In genomic region chr17:15915996-15916395, GRCh38 we compare ENCODE assay signal across 31 cellular contexts. TPM values are rescaled to one million over a fixed set of nuclear protein-coding genes. Genes with fewer than 3 reads are reported as not detected.
"Had no signal": no experiment of that assay in that cellular context is flagged by ENCODE, and none has a peak within 500 bp of the region (broad histone marks: within the 10 kb centered on the region; RNA-seq: fewer than 3 reads in every experiment).

No MANE protein-coding gene starts in this region.

- H3K36me3 Mint-ChIP-seq: activated naive CD4-positive, alpha-beta T cell treated with anti-CD3 and anti-CD28 coated beads, Interleukin-2, amount 50 U/mL, for 24 hours; stimulated activated naive B cell treated with anti-CD40 and anti-IgM and Interleukin-4, amounts not matched to agents 10 μg/mL and 1 μg/mL and 100 μg/mL, for 72 hours had no signal

- H3K4me1 Mint-ChIP-seq: activated naive CD4-positive, alpha-beta T cell treated with anti-CD3 and anti-CD28 coated beads, Interleukin-2, amount 50 U/mL, for 24 hours; activated naive CD8-positive, alpha-beta T cell treated with anti-CD3 and anti-CD28 coated beads, Interleukin-2, amount 50 U/mL, for 24 hours; activated T-helper 17 cell treated with anti-CD3 and anti-CD28 coated beads, Interleukin-2, amount 50 U/mL, for 72 hours had no signal

- H3K4me3 ChIP-seq: breast epithelium, heart right ventricle, left ventricle myocardium inferior, lung, pancreas, psoas muscle, stomach, thyroid gland, upper lobe of left lung had no signal

- H3K9me3 ChIP-seq: breast epithelium, left ventricle myocardium inferior, pancreas, psoas muscle, stomach, thyroid gland, upper lobe of left lung had no signal

- H3K9me3 Mint-ChIP-seq: activated naive CD4-positive, alpha-beta T cell treated with anti-CD3 and anti-CD28 coated beads, Interleukin-2, amount 50 U/mL, for 24 hours; activated naive CD8-positive, alpha-beta T cell treated with anti-CD3 and anti-CD28 coated beads, Interleukin-2, amount 50 U/mL, for 24 hours; activated T-cell treated with anti-CD3 and anti-CD28 coated beads, Interleukin-2, amount 50 U/mL, for 24 hours; activated T-helper 17 cell treated with anti-CD3 and anti-CD28 coated beads, Interleukin-2, amount 50 U/mL, for 72 hours; dendritic cell treated with granulocyte-macrophage colony-stimulating factor and Interleukin-4, amounts not matched to agents 40 ng/mL and 50 ng/mL, for 4 days; stimulated activated naive B cell treated with anti-CD40 and anti-IgM and Interleukin-4, amounts not matched to agents 10 μg/mL and 1 μg/mL and 100 μg/mL, for 72 hours; T-helper 2 cell treated with Interferon-gamma antibody and Interleukin-4, amounts not matched to agents 5 μg/mL and 100 μg/mL, for 36 hours had no signal

- H3K36me3 ChIP-seq: breast epithelium, heart right ventricle, left ventricle myocardium inferior, pancreas, stomach, thyroid gland, upper lobe of left lung had no signal

- H3K4me1 ChIP-seq: breast epithelium, pancreas, psoas muscle had no signal

- H3K4me3 Mint-ChIP-seq: activated naive CD4-positive, alpha-beta T cell treated with anti-CD3 and anti-CD28 coated beads, Interleukin-2, amount 50 U/mL, for 24 hours; activated naive CD8-positive, alpha-beta T cell treated with anti-CD3 and anti-CD28 coated beads, Interleukin-2, amount 50 U/mL, for 24 hours; activated T-cell treated with anti-CD3 and anti-CD28 coated beads, Interleukin-2, amount 50 U/mL, for 24 hours; activated T-helper 17 cell treated with anti-CD3 and anti-CD28 coated beads, Interleukin-2, amount 50 U/mL, for 72 hours; dendritic cell treated with granulocyte-macrophage colony-stimulating factor and Interleukin-4, amounts not matched to agents 40 ng/mL and 50 ng/mL, for 4 days; endodermal cell; nephron; stimulated activated naive B cell treated with anti-CD40 and anti-IgM and Interleukin-4, amounts not matched to agents 10 μg/mL and 1 μg/mL and 100 μg/mL, for 72 hours; T-helper 2 cell treated with Interferon-gamma antibody and Interleukin-4, amounts not matched to agents 5 μg/mL and 100 μg/mL, for 36 hours had no signal

- H3K27ac ChIP-seq: breast epithelium, heart right ventricle, left ventricle myocardium inferior, pancreas, psoas muscle, stomach, thyroid gland, upper lobe of left lung had no signal

- DNase-seq: activated CD4-positive, alpha-beta T cell treated with anti-CD3 and anti-CD28 coated beads for 4 hours; activated CD4-positive, alpha-beta T cell treated with anti-CD3 and anti-CD28 coated beads, Interleukin-2, amount 50 U/mL, for 48 hours; activated CD4-positive, CD25-positive, alpha-beta regulatory T cell; activated CD8-positive, alpha-beta memory T cell treated with anti-CD3 and anti-CD28 coated beads, Interleukin-2, amount 50 U/mL, for 48 hours; activated naive CD8-positive, alpha-beta T cell treated with anti-CD3 and anti-CD28 coated beads, Interleukin-2, amount 50 U/mL, for 24 hours; activated T-cell treated with anti-CD3 and anti-CD28 coated beads, Interleukin-2, amount 50 U/mL, for 24 hours; amygdala; central memory CD4-positive, alpha-beta T cell; endodermal cell; foreskin fibroblast; heart right ventricle; left ventricle myocardium inferior; nucleus accumbens; pancreas; psoas muscle; right cardiac atrium; stimulated activated CD4-positive, alpha-beta T cell treated with anti-CD3 and anti-CD28 coated beads, Interleukin-15, amount 100 ng/mL, for 24 hours; stimulated activated CD4-positive, alpha-beta T cell treated with anti-CD3 and anti-CD28 coated beads, Interleukin-2, amount 100 ng/mL, for 24 hours; stimulated activated naive B cell treated with anti-CD40 and anti-IgM and Interleukin-4, amounts not matched to agents 10 μg/mL and 1 μg/mL and 100 μg/mL, for 72 hours; stomach; T-helper 1 cell; thyroid gland; upper lobe of left lung had no signal

- ATAC-seq: activated naive CD8-positive, alpha-beta T cell treated with anti-CD3 and anti-CD28 coated beads, Interleukin-2, amount 50 U/mL, for 24 hours; activated T-helper 17 cell treated with anti-CD3 and anti-CD28 coated beads, Interleukin-2, amount 50 U/mL, for 72 hours; esophagus mucosa; heart right ventricle; pancreas; psoas muscle; right cardiac atrium; stimulated activated naive B cell treated with anti-CD40 and anti-IgM and Interleukin-4, amounts not matched to agents 10 μg/mL and 1 μg/mL and 100 μg/mL, for 72 hours had no signal

- H3K27ac Mint-ChIP-seq: activated naive CD4-positive, alpha-beta T cell treated with anti-CD3 and anti-CD28 coated beads, Interleukin-2, amount 50 U/mL, for 24 hours; activated naive CD8-positive, alpha-beta T cell treated with anti-CD3 and anti-CD28 coated beads, Interleukin-2, amount 50 U/mL, for 24 hours; activated T-cell treated with anti-CD3 and anti-CD28 coated beads, Interleukin-2, amount 50 U/mL, for 24 hours; activated T-helper 17 cell treated with anti-CD3 and anti-CD28 coated beads, Interleukin-2, amount 50 U/mL, for 72 hours; dendritic cell treated with granulocyte-macrophage colony-stimulating factor and Interleukin-4, amounts not matched to agents 40 ng/mL and 50 ng/mL, for 4 days; endodermal cell; stimulated activated naive B cell treated with anti-CD40 and anti-IgM and Interleukin-4, amounts not matched to agents 10 μg/mL and 1 μg/mL and 100 μg/mL, for 72 hours; T-helper 2 cell treated with Interferon-gamma antibody and Interleukin-4, amounts not matched to agents 5 μg/mL and 100 μg/mL, for 36 hours had no signal

- H3K27me3 ChIP-seq: pancreas, thyroid gland had no signal

RNA-seq across cellular contexts. Expression of gene ADORA2B, which starts 28.9 kb away (rescaled TPM):
- total RNA-seq: thyroid gland had no signal
